ENCODE assay signal across 23 cellular contexts in the genomic region with DNA sequence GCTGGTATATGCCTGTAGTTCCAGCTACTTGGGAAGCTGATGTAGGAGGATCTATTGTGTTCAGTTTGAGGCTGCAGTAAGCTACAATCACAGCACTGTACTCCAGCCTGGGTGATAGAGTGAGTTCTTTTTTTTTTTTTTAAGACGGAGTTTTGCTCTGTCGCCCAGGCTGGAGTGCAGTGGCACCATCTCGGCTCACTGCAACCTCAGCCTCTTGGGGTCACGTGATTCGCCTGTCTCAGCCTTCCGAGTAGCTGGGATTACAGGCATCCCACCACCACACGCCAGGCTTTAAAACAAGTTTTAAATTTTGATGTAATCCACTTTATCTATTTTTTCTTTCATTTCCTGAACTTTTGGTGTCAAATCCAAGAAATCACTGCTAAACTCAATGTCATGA.
A peak's percentile ranks its signal among the peaks of the same experiment; 100 is the strongest.
DNase-seq lines count a peak whose midpoint lies in the region; ATAC-seq and TF ChIP-seq lines count a peak whose summit lies in the region.
"Had no signal": no experiment of that assay in that cellular context is flagged by ENCODE, and none has a peak within 500 bp of the region (broad histone marks: within the 10 kb centered on the region; RNA-seq: fewer than 3 reads in every experiment).

No MANE protein-coding gene starts in this region.

- no peaks in the 10 kb centered on the region for H3K79me2 ChIP-seq in MM.1S (ENCODE audit: low read length)

- no peak overlapping the region for H3K4me3 Mint-ChIP-seq in dendritic cell treated with granulocyte-macrophage colony-stimulating factor and Interleukin-4, amounts not matched to agents 40 ng/mL and 50 ng/mL, for 4 days
- no peak overlapping the region for H3K4me3 Mint-ChIP-seq in osteocyte (ENCODE audit: unreplicated experiment)
- H3K4me3 Mint-ChIP-seq: activated CD8-positive, alpha-beta T cell treated with anti-CD3 and anti-CD28 coated beads, Interleukin-2, amount 10 ng/mL, durations not matched to agents 7 days and 5 days; activated naive CD8-positive, alpha-beta T cell; CD4-positive, alpha-beta memory T cell; mesothelial cell of epicardium had no signal

- H3K27ac Mint-ChIP-seq in dendritic cell treated with granulocyte-macrophage colony-stimulating factor and Interleukin-4, amounts not matched to agents 40 ng/mL and 50 ng/mL, for 4 days: peak overlapping the region; percentile 22
- H3K27ac Mint-ChIP-seq in osteocyte (ENCODE audit: unreplicated experiment): peak overlapping the region; percentile 73
- H3K27ac Mint-ChIP-seq: activated CD8-positive, alpha-beta T cell treated with anti-CD3 and anti-CD28 coated beads, Interleukin-2, amount 10 ng/mL, durations not matched to agents 7 days and 5 days; activated naive CD8-positive, alpha-beta T cell had no signal

- H3K4me3 ChIP-seq in GM06990 (replicated peaks; ENCODE audit: low read depth, low read length) (peak overlapping the region; percentile 6; the same call in 1 of the 2 replicates), MM.1S (ENCODE audit: low read length) (peak overlapping the region; percentile 30; the same call in 1 of the 2 replicates), foreskin fibroblast (ENCODE audit: low read depth in 1 of 2, low read length in 2 of 2) (no peak overlapping the region)
- H3K4me3 ChIP-seq: SJCRH30 had no signal

- DNase-seq in GM06990 (ENCODE audit: extremely low read depth, insufficient read length) (peak; percentile 6), MM.1S (no peak), osteocyte (ENCODE audit: extremely low spot score, unreplicated experiment) (no peak), NK-92 (lab: John Stamatoyannopoulos, UW; ENCODE audit: unreplicated experiment) (no peak), NCI-H187 treated with DMSO at 0.1 percent for 48 hours (lab: John Stamatoyannopoulos, UW) (no peak), foreskin fibroblast (no peak)
- DNase-seq: activated CD8-positive, alpha-beta T cell treated with anti-CD3 and anti-CD28 coated beads, Interleukin-2, amount 10 ng/mL, durations not matched to agents 7 days and 5 days; activated T-cell treated with anti-CD3 and anti-CD28 coated beads, Interleukin-2, amount 50 U/mL, for 48 hours; brain microvascular endothelial cell; CD4-positive, alpha-beta memory T cell; cortex of kidney; NCI-H1436; NCI-H2171; NCI-H82; retina; SJCRH30 had no signal

- H3K9me2 ChIP-seq in MM.1S (replicated peaks; ENCODE audit: insufficient read depth, low read length): no peaks in the 10 kb centered on the region

- H3K4me2 ChIP-seq in MM.1S (ENCODE audit: low read depth, low read length): peak overlapping the region; percentile 77; the same call in 1 of the 2 replicates

- TF ChIP-seq CTCF in GM06990 (IDR thresholded peaks at IDR 0.05; ENCODE audit: insufficient read depth, low read length, poor library complexity, severe bottlenecking): no peak
- no peak for TF ChIP-seq CTCF in MM.1S (IDR thresholded peaks at IDR 0.05; ENCODE audit: low read length)
- TF ChIP-seq CTCF in osteocyte (IDR thresholded peaks at IDR 0.05): no peak
- TF ChIP-seq CTCF in foreskin fibroblast (IDR thresholded peaks at IDR 0.05; ENCODE audit: low read depth, low read length): no peak

- no peaks in the 10 kb centered on the region for H3K27me3 Mint-ChIP-seq in dendritic cell treated with granulocyte-macrophage colony-stimulating factor and Interleukin-4, amounts not matched to agents 40 ng/mL and 50 ng/mL, for 4 days
- H3K27me3 Mint-ChIP-seq in osteocyte (ENCODE audit: unreplicated experiment): no peaks in the 10 kb centered on the region
- H3K27me3 Mint-ChIP-seq: activated naive CD8-positive, alpha-beta T cell; CD4-positive, alpha-beta memory T cell had no signal

- H3K27ac ChIP-seq in MM.1S (ENCODE audit: low read length): peak overlapping the region; percentile 47; the same call in 1 of the 2 replicates
- H3K27ac ChIP-seq: brain microvascular endothelial cell, epithelial cell of prostate, neutrophil, SJCRH30 had no signal

- H3K9me3 Mint-ChIP-seq in dendritic cell treated with granulocyte-macrophage colony-stimulating factor and Interleukin-4, amounts not matched to agents 40 ng/mL and 50 ng/mL, for 4 days: no peaks in the 10 kb centered on the region
- H3K9me3 Mint-ChIP-seq in osteocyte (ENCODE audit: unreplicated experiment): no peaks in the 10 kb centered on the region
- H3K9me3 Mint-ChIP-seq: CD4-positive, alpha-beta memory T cell had no signal

- peaks cover 6% of the 10 kb centered on the region; the same call in 1 of the 2 replicates for H3F3A ChIP-seq in MM.1S (ENCODE audit: insufficient read depth, low read length)

- no peak for ATAC-seq in HG03045 (IDR thresholded peaks at IDR 0.05; ENCODE audit: unreplicated experiment)
- ATAC-seq: activated CD8-positive, alpha-beta T cell treated with anti-CD3 and anti-CD28 coated beads, Interleukin-2, amount 10 ng/mL, durations not matched to agents 7 days and 5 days; Panc1 had no signal

- H3K36me3 ChIP-seq in GM06990 (ENCODE audit: control insufficient read depth, insufficient read depth, low read length): no peaks in the 10 kb centered on the region
- no peaks in the 10 kb centered on the region for H3K36me3 ChIP-seq in MM.1S (replicated peaks; ENCODE audit: insufficient read depth, low read length)
- H3K36me3 ChIP-seq: brain microvascular endothelial cell, SJCRH30 had no signal

- H3K9me3 ChIP-seq in MM.1S (replicated peaks; ENCODE audit: insufficient read depth, low read length): no peaks in the 10 kb centered on the region
- H3K9me3 ChIP-seq: neutrophil, SJCRH30 had no signal

- H3K27me3 ChIP-seq in GM06990 (replicated peaks; ENCODE audit: control insufficient read depth, insufficient read depth, low read length): no peaks in the 10 kb centered on the region
- no peaks in the 10 kb centered on the region for H3K27me3 ChIP-seq in MM.1S (replicated peaks; ENCODE audit: insufficient read depth, low read length)
- H3K27me3 ChIP-seq: brain microvascular endothelial cell, neutrophil, SJCRH30 had no signal

- H3K4me1 Mint-ChIP-seq in dendritic cell treated with granulocyte-macrophage colony-stimulating factor and Interleukin-4, amounts not matched to agents 40 ng/mL and 50 ng/mL, for 4 days (ENCODE audit: low read depth): peaks cover 21% of the 10 kb centered on the region
- H3K4me1 Mint-ChIP-seq in osteocyte (ENCODE audit: unreplicated experiment): peaks cover 19% of the 10 kb centered on the region
- H3K4me1 Mint-ChIP-seq: CD4-positive, alpha-beta memory T cell had no signal

- peaks cover 11% of the 10 kb centered on the region for H3K4me1 ChIP-seq in MM.1S (ENCODE audit: low read length)
- H3K4me1 ChIP-seq: SJCRH30 had no signal

- no peaks in the 10 kb centered on the region for H4K20me1 ChIP-seq in MM.1S (ENCODE audit: insufficient read depth, low read length)

- intact Hi-C loops in dendritic cell treated with granulocyte-macrophage colony-stimulating factor and Interleukin-4, amounts not matched to agents 40 ng/mL and 50 ng/mL, for 4 days (cut with micrococcal nuclease): no loop called here

- H3K9ac ChIP-seq in MM.1S (ENCODE audit: low read length): no peak overlapping the region

- H3K36me3 Mint-ChIP-seq in dendritic cell treated with granulocyte-macrophage colony-stimulating factor and Interleukin-4, amounts not matched to agents 40 ng/mL and 50 ng/mL, for 4 days (ENCODE audit: low read depth): peaks cover 29% of the 10 kb centered on the region
- H3K36me3 Mint-ChIP-seq in osteocyte (ENCODE audit: unreplicated experiment): peaks cover 12% of the 10 kb centered on the region

- no peak overlapping the region for H2AFZ ChIP-seq in MM.1S (ENCODE audit: low read length)

Comparison
In these comparisons a context has a peak if more than half of its experiments do, and no peak if none do; other contexts are left out.
1. H3K4me3 ChIP-seq: peak in GM06990 (single experiment) and MM.1S (single experiment); none in foreskin fibroblast (0 of 2).